ENCODE assay signal across 1 cellular context in genomic region chr15:64753419-64754185, GRCh38.
TF ChIP-seq lines count a peak whose summit lies in the region.

No MANE protein-coding gene starts in this region.

TF ChIP-seq in H1, 55 proteins besides CTCF, POLR2A, EP300 and RAD21:
- TF ChIP-seq MAFK (IDR thresholded peaks at IDR 0.05; ENCODE audit: low read depth, low read length) (no peak), USF2 (IDR thresholded peaks at IDR 0.05; ENCODE audit: low read length) (0 out of 2 replicates have a peak, but pooled peaks have one; percentile 5)
